In the genomic region with DNA sequence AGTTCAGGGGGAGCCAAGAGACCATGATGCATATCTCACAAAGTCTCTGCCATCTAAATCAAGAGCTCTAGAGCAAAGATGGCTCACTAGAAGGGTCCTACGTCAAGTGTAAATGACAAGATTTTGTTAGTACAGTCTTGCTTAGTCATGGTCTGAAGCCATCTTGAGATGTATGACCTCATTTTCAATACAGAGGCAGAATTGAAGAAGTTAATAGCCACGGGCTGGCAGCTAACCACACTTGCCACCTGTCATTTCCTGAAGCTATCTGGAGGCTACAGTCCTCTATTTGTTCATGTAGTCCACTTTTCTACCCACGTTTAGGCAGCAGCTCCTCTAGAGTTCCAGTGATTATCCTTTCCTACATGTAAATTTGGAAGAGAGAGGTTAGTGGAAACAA, we compare ENCODE assay signal across 12 cellular contexts.
DNase-seq lines count a peak whose midpoint lies in the region; ATAC-seq lines count a peak whose summit lies in the region.
"Had no signal": no experiment of that assay in that cellular context is flagged by ENCODE, and none has a peak within 500 bp of the region (broad histone marks: within the 10 kb centered on the region; RNA-seq: fewer than 3 reads in every experiment).

No MANE protein-coding gene starts in this region.

- no peaks in the 10 kb centered on the region for H3K4me1 Mint-ChIP-seq in memory B cell
- H3K4me1 Mint-ChIP-seq in activated naive CD8-positive, alpha-beta T cell treated with anti-CD3 and anti-CD28 coated beads, Interleukin-2, amount 50 U/mL, for 24 hours: no peaks in the 10 kb centered on the region

- H3K36me3 Mint-ChIP-seq in memory B cell: no peaks in the 10 kb centered on the region
- no peaks in the 10 kb centered on the region for H3K36me3 Mint-ChIP-seq in activated naive CD8-positive, alpha-beta T cell treated with anti-CD3 and anti-CD28 coated beads, Interleukin-2, amount 50 U/mL, for 24 hours (ENCODE audit: low read depth)

- H3K27ac Mint-ChIP-seq in memory B cell: no peak overlapping the region
- H3K27ac Mint-ChIP-seq in activated naive CD8-positive, alpha-beta T cell treated with anti-CD3 and anti-CD28 coated beads, Interleukin-2, amount 50 U/mL, for 24 hours: no peak overlapping the region

- H3K4me3 Mint-ChIP-seq in memory B cell: no peak overlapping the region
- no peak overlapping the region for H3K4me3 Mint-ChIP-seq in activated naive CD8-positive, alpha-beta T cell treated with anti-CD3 and anti-CD28 coated beads, Interleukin-2, amount 50 U/mL, for 24 hours

- ATAC-seq in GM19025 (IDR thresholded peaks at IDR 0.05; ENCODE audit: low read depth, unreplicated experiment) (peak; percentile 78), HG03457 (IDR thresholded peaks at IDR 0.05; ENCODE audit: unreplicated experiment) (peak; percentile 98), memory B cell (ENCODE audit: low read depth) (peak; percentile 98)
- ATAC-seq in activated naive CD8-positive, alpha-beta T cell treated with anti-CD3 and anti-CD28 coated beads, Interleukin-2, amount 50 U/mL, for 24 hours: no peak
- ATAC-seq: right cardiac atrium had no signal

- no peaks in the 10 kb centered on the region for H3K27me3 Mint-ChIP-seq in memory B cell
- no peaks in the 10 kb centered on the region for H3K27me3 Mint-ChIP-seq in activated naive CD8-positive, alpha-beta T cell treated with anti-CD3 and anti-CD28 coated beads, Interleukin-2, amount 50 U/mL, for 24 hours

- H3K9me3 Mint-ChIP-seq in memory B cell: peaks cover 1% of the 10 kb centered on the region
- H3K9me3 Mint-ChIP-seq in activated naive CD8-positive, alpha-beta T cell treated with anti-CD3 and anti-CD28 coated beads, Interleukin-2, amount 50 U/mL, for 24 hours: peaks cover 17% of the 10 kb centered on the region

- DNase-seq in NCI-H524 (lab: John Stamatoyannopoulos, UW): peak; percentile 15 to 65
- peak in 1 of 2 donors; percentile 4 for DNase-seq in memory B cell (ENCODE audit: low spot score in 2 of 2)
- no peak for DNase-seq in activated naive CD8-positive, alpha-beta T cell treated with anti-CD3 and anti-CD28 coated beads, Interleukin-2, amount 50 U/mL, for 24 hours
- no peak for DNase-seq in CD1c-positive myeloid dendritic cell (ENCODE audit: extremely low spot score)
- no peak for DNase-seq in activated T-cell treated with anti-CD3 and anti-CD28 coated beads for 4 hours
- DNase-seq: Caco-2, islet precursor cell, NCI-H1105 treated with DMSO at 0.1 percent for 48 hours, right cardiac atrium, T1000 had no signal

Comparison
In these comparisons a context has a peak if more than half of its experiments do, and no peak if none do; other contexts are left out.
1. DNase-seq: peak in NCI-H524 (2 of 2); none in activated naive CD8-positive, alpha-beta T cell treated with anti-CD3 and anti-CD28 coated beads, Interleukin-2, amount 50 U/mL, for 24 hours (single experiment), CD1c-positive myeloid dendritic cell (single experiment) and activated T-cell treated with anti-CD3 and anti-CD28 coated beads for 4 hours (single experiment).